Comparison of ENCODE assay signal across 23 cellular contexts in genomic region chr1:157099633-157100009, GRCh38. TPM values are rescaled to one million over a fixed set of nuclear protein-coding genes. Genes with fewer than 3 reads are reported as not detected.
DNase-seq lines count a peak whose midpoint lies in the region; ATAC-seq and TF ChIP-seq lines count a peak whose summit lies in the region.
"Had no signal": no experiment of that assay in that cellular context is flagged by ENCODE, and none has a peak within 500 bp of the region (broad histone marks: within the 10 kb centered on the region; RNA-seq: fewer than 3 reads in every experiment).

ETV3L (minus strand) TSS chr1:157099808; CDS start chr1:157099523, 285 bp downstream.

- intact Hi-C loops in activated CD8-positive, alpha-beta T cell treated with anti-CD3 and anti-CD28 coated beads for 36 hours (cut with micrococcal nuclease): no loop called here
- intact Hi-C loops in left ventricle myocardium inferior (cut with micrococcal nuclease): no loop called here

- no peak within 1 kb of the TSS for H3K27ac ChIP-seq in left ventricle myocardium inferior (replicated peaks)
- H3K27ac ChIP-seq: coronary artery, epithelial cell of prostate, SJSA1 had no signal

- TF ChIP-seq CTCF in activated CD8-positive, alpha-beta T cell treated with anti-CD3 and anti-CD28 coated beads for 36 hours (IDR thresholded peaks at IDR 0.05): no peak
- no peak for TF ChIP-seq CTCF in left ventricle myocardium inferior (IDR thresholded peaks at IDR 0.05; ENCODE audit: borderline replicate concordance)

- H3K4me3 ChIP-seq in left ventricle myocardium inferior: no peak within 1 kb of the TSS
- H3K4me3 ChIP-seq: coronary artery, SJSA1 had no signal

- H3K27me3 ChIP-seq in left ventricle myocardium inferior (ENCODE audit: low read depth): peaks cover 24% of the 10 kb centered on the region
- H3K27me3 ChIP-seq: SJSA1 had no signal

- no peaks in the 10 kb centered on the region for H3K36me3 Mint-ChIP-seq in activated CD8-positive, alpha-beta T cell treated with anti-CD3 and anti-CD28 coated beads for 36 hours (ENCODE audit: low read depth)
- no peaks in the 10 kb centered on the region for H3K36me3 Mint-ChIP-seq in activated CD8-positive, alpha-beta T cell treated with anti-CD3 and anti-CD28 coated beads, Interleukin-2, amount 10 ng/mL, durations not matched to agents 7 days and 5 days (ENCODE audit: low read depth)
- H3K36me3 Mint-ChIP-seq in stimulated activated effector memory CD8-positive, alpha-beta T cell treated with anti-CD3 and anti-CD28 coated beads, Interleukin-12 subunit alpha, Interleukin-12 subunit beta, amount 100 ng/mL, for 72 hours: peaks cover 6% of the 10 kb centered on the region
- H3K36me3 Mint-ChIP-seq: activated CD4-positive, alpha-beta memory T cell treated with anti-CD3 and anti-CD28 coated beads for 36 hours; activated naive CD4-positive, alpha-beta T cell treated with anti-CD3 and anti-CD28 coated beads, Interleukin-2, amount 50 U/mL, for 24 hours; CD8-positive, alpha-beta T cell had no signal

- peaks cover 8% of the 10 kb centered on the region for H3K4me1 Mint-ChIP-seq in activated CD8-positive, alpha-beta T cell treated with anti-CD3 and anti-CD28 coated beads for 36 hours (ENCODE audit: low read depth)
- H3K4me1 Mint-ChIP-seq in activated CD8-positive, alpha-beta T cell treated with anti-CD3 and anti-CD28 coated beads, Interleukin-2, amount 10 ng/mL, durations not matched to agents 7 days and 5 days (ENCODE audit: low read depth): peaks cover 3% of the 10 kb centered on the region
- peaks cover 23% of the 10 kb centered on the region for H3K4me1 Mint-ChIP-seq in stimulated activated effector memory CD8-positive, alpha-beta T cell treated with anti-CD3 and anti-CD28 coated beads, Interleukin-12 subunit alpha, Interleukin-12 subunit beta, amount 100 ng/mL, for 72 hours
- H3K4me1 Mint-ChIP-seq: activated naive CD4-positive, alpha-beta T cell treated with anti-CD3 and anti-CD28 coated beads, Interleukin-2, amount 50 U/mL, for 24 hours had no signal

- no peaks in the 10 kb centered on the region for H3K9me3 ChIP-seq in left ventricle myocardium inferior (replicated peaks)
- H3K9me3 ChIP-seq: SJSA1 had no signal

- POLR2A ChIA-PET in activated CD8-positive, alpha-beta T cell treated with anti-CD3 and anti-CD28 coated beads for 36 hours (lab: Charles Lee): no interaction called here
- POLR2A ChIA-PET in activated CD8-positive, alpha-beta T cell treated with anti-CD3 and anti-CD28 coated beads, Interleukin-2, amount 10 ng/mL, durations not matched to agents 7 days and 5 days (lab: Charles Lee): no interaction called here

- no peak within 1 kb of the TSS for H3K4me3 Mint-ChIP-seq in activated CD8-positive, alpha-beta T cell treated with anti-CD3 and anti-CD28 coated beads for 36 hours
- H3K4me3 Mint-ChIP-seq in activated CD8-positive, alpha-beta T cell treated with anti-CD3 and anti-CD28 coated beads, Interleukin-2, amount 10 ng/mL, durations not matched to agents 7 days and 5 days: no peak within 1 kb of the TSS
- H3K4me3 Mint-ChIP-seq in stimulated activated effector memory CD8-positive, alpha-beta T cell treated with anti-CD3 and anti-CD28 coated beads, Interleukin-12 subunit alpha, Interleukin-12 subunit beta, amount 100 ng/mL, for 72 hours: no peak within 1 kb of the TSS
- H3K4me3 Mint-ChIP-seq: activated CD4-positive, alpha-beta memory T cell treated with anti-CD3 and anti-CD28 coated beads for 36 hours; activated naive CD4-positive, alpha-beta T cell treated with anti-CD3 and anti-CD28 coated beads, Interleukin-2, amount 50 U/mL, for 24 hours; CD8-positive, alpha-beta T cell had no signal

- no peak for ATAC-seq in activated CD8-positive, alpha-beta T cell treated with anti-CD3 and anti-CD28 coated beads for 36 hours
- no peak for ATAC-seq in activated CD8-positive, alpha-beta T cell treated with anti-CD3 and anti-CD28 coated beads, Interleukin-2, amount 10 ng/mL, durations not matched to agents 7 days and 5 days
- peak; percentile 55 for ATAC-seq in stimulated activated effector memory CD8-positive, alpha-beta T cell treated with anti-CD3 and anti-CD28 coated beads, Interleukin-12 subunit alpha, Interleukin-12 subunit beta, amount 100 ng/mL, for 72 hours
- ATAC-seq: CD8-positive, alpha-beta T cell had no signal

- no peaks in the 10 kb centered on the region for H3K9me3 Mint-ChIP-seq in activated CD8-positive, alpha-beta T cell treated with anti-CD3 and anti-CD28 coated beads for 36 hours
- no peaks in the 10 kb centered on the region for H3K9me3 Mint-ChIP-seq in activated CD8-positive, alpha-beta T cell treated with anti-CD3 and anti-CD28 coated beads, Interleukin-2, amount 10 ng/mL, durations not matched to agents 7 days and 5 days (ENCODE audit: insufficient read depth)
- no peaks in the 10 kb centered on the region for H3K9me3 Mint-ChIP-seq in stimulated activated effector memory CD8-positive, alpha-beta T cell treated with anti-CD3 and anti-CD28 coated beads, Interleukin-12 subunit alpha, Interleukin-12 subunit beta, amount 100 ng/mL, for 72 hours
- H3K9me3 Mint-ChIP-seq: activated CD4-positive, alpha-beta memory T cell treated with anti-CD3 and anti-CD28 coated beads for 36 hours; activated naive CD4-positive, alpha-beta T cell treated with anti-CD3 and anti-CD28 coated beads, Interleukin-2, amount 50 U/mL, for 24 hours; CD8-positive, alpha-beta T cell had no signal

- no peaks in the 10 kb centered on the region for H3K4me1 ChIP-seq in left ventricle myocardium inferior
- H3K4me1 ChIP-seq: SJSA1 had no signal

- peak within 1 kb of the TSS; percentile 8 for H3K27ac Mint-ChIP-seq in activated CD8-positive, alpha-beta T cell treated with anti-CD3 and anti-CD28 coated beads for 36 hours
- no peak within 1 kb of the TSS for H3K27ac Mint-ChIP-seq in activated CD8-positive, alpha-beta T cell treated with anti-CD3 and anti-CD28 coated beads, Interleukin-2, amount 10 ng/mL, durations not matched to agents 7 days and 5 days
- peak within 1 kb of the TSS; percentile 79 for H3K27ac Mint-ChIP-seq in stimulated activated effector memory CD8-positive, alpha-beta T cell treated with anti-CD3 and anti-CD28 coated beads, Interleukin-12 subunit alpha, Interleukin-12 subunit beta, amount 100 ng/mL, for 72 hours
- H3K27ac Mint-ChIP-seq: activated CD4-positive, alpha-beta memory T cell treated with anti-CD3 and anti-CD28 coated beads for 36 hours; activated naive CD4-positive, alpha-beta T cell treated with anti-CD3 and anti-CD28 coated beads, Interleukin-2, amount 50 U/mL, for 24 hours; CD8-positive, alpha-beta T cell had no signal

- no peaks in the 10 kb centered on the region for H3K27me3 Mint-ChIP-seq in activated CD8-positive, alpha-beta T cell treated with anti-CD3 and anti-CD28 coated beads for 36 hours
- peaks cover 16% of the 10 kb centered on the region for H3K27me3 Mint-ChIP-seq in activated CD8-positive, alpha-beta T cell treated with anti-CD3 and anti-CD28 coated beads, Interleukin-2, amount 10 ng/mL, durations not matched to agents 7 days and 5 days (ENCODE audit: low read depth)
- H3K27me3 Mint-ChIP-seq: activated naive CD4-positive, alpha-beta T cell treated with anti-CD3 and anti-CD28 coated beads, Interleukin-2, amount 50 U/mL, for 24 hours had no signal

- CTCF ChIA-PET in activated CD8-positive, alpha-beta T cell treated with anti-CD3 and anti-CD28 coated beads for 36 hours (lab: Charles Lee): interaction anchor here (1.1 to 2.0 kb wide), 3 partner anchors 10 to 57 kb away, joined by 3 to 15 read pairs (median 7); no protein-coding TSS in a partner anchor
- CTCF ChIA-PET in activated CD8-positive, alpha-beta T cell treated with anti-CD3 and anti-CD28 coated beads, Interleukin-2, amount 10 ng/mL, durations not matched to agents 7 days and 5 days (lab: Charles Lee): interaction anchor here (1.0 to 1.5 kb wide), 3 partner anchors 9 to 57 kb away, joined by 3 to 11 read pairs (median 4); no protein-coding TSS in a partner anchor

- no peak for DNase-seq in activated CD8-positive, alpha-beta T cell treated with anti-CD3 and anti-CD28 coated beads for 36 hours
- no peak for DNase-seq in activated CD8-positive, alpha-beta T cell treated with anti-CD3 and anti-CD28 coated beads, Interleukin-2, amount 10 ng/mL, durations not matched to agents 7 days and 5 days
- DNase-seq in SKM-1 treated with dmso at 0.1 percent for 144 hours (lab: John Stamatoyannopoulos, UW; ENCODE audit: unreplicated experiment): peak; percentile 75
- DNase-seq in left ventricle myocardium inferior: peak; percentile 29
- no peak for DNase-seq in stimulated activated effector memory CD8-positive, alpha-beta T cell treated with anti-CD3 and anti-CD28 coated beads, Interleukin-12 subunit alpha, Interleukin-12 subunit beta, amount 100 ng/mL, for 72 hours (ENCODE audit: low spot score in 2 of 2)
- no peak for DNase-seq in NCI-H748 (lab: John Stamatoyannopoulos, UW; ENCODE audit: unreplicated experiment)
- no peak for DNase-seq in stimulated activated naive CD4-positive, alpha-beta T cell (lab: John Stamatoyannopoulos, UW)
- DNase-seq in NCI-H446 (lab: John Stamatoyannopoulos, UW): no peak
- DNase-seq: ACHN; activated CD4-positive, alpha-beta memory T cell treated with anti-CD3 and anti-CD28 coated beads for 36 hours; activated T-cell treated with anti-CD3 and anti-CD28 coated beads, Interleukin-2, amount 50 U/mL, for 48 hours; CD8-positive, alpha-beta T cell; DMS79 treated with DMSO at 0.1 percent for 48 hours; foreskin melanocyte; NCI-H187 treated with DMSO at 0.1 percent for 48 hours; OCI-M1; stimulated activated naive CD4-positive, alpha-beta T cell treated with Interleukin-2 at 50 U/mL for 16 hours had no signal

- no peaks in the 10 kb centered on the region for H3K36me3 ChIP-seq in left ventricle myocardium inferior
- H3K36me3 ChIP-seq: SJSA1 had no signal

RNA-seq across cellular contexts. Expression of gene ETV3L, which starts in this region (rescaled TPM):
- total RNA-seq in activated CD8-positive, alpha-beta T cell treated with anti-CD3 and anti-CD28 coated beads for 36 hours: not detected
- total RNA-seq in activated CD8-positive, alpha-beta T cell treated with anti-CD3 and anti-CD28 coated beads, Interleukin-2, amount 10 ng/mL, durations not matched to agents 7 days and 5 days: not detected
- total RNA-seq in left ventricle myocardium inferior: not detected
- total RNA-seq: activated CD4-positive, alpha-beta memory T cell treated with anti-CD3 and anti-CD28 coated beads for 36 hours; CD8-positive, alpha-beta T cell; NCI-H460; SJSA1; urinary bladder had no signal

Comparison
In these comparisons a context has a peak if more than half of its experiments do, and no peak if none do; other contexts are left out.
1. Peak in DNase-seq in left ventricle myocardium inferior; RNA of the gene not detected or under 1 TPM.